Comparison of ENCODE assay signal across 8 cellular contexts in genomic region chr3:48564022-48564421, GRCh38. TPM values are rescaled to one million over a fixed set of nuclear protein-coding genes. Genes with fewer than 3 reads are reported as not detected.
DNase-seq lines count a peak whose midpoint lies in the region; ATAC-seq and TF ChIP-seq lines count a peak whose summit lies in the region.

No MANE protein-coding gene starts in this region.

- peaks cover 40% of the 10 kb centered on the region for H3K4me1 ChIP-seq in IMR-90 (ENCODE audit: control insufficient read depth, insufficient read depth, low read length)

- peak overlapping the region; percentile 62 to 91 for H4K8ac ChIP-seq in IMR-90 (ENCODE audit: low read depth in 2 of 2, low read length in 2 of 2)

- no peaks in the 10 kb centered on the region for H3K27me3 ChIP-seq in IMR-90 (ENCODE audit: control insufficient read depth, insufficient read depth, low read length)

- peak overlapping the region; percentile 81 for H2BK15ac ChIP-seq in IMR-90 (ENCODE audit: low read depth, low read length)

- DNase-seq in AG09319 (ENCODE audit: extremely low read depth, low read depth), result peak; percentile 31
- peak; percentile 62 for DNase-seq in IMR-90
- peak; percentile 50 for DNase-seq in amniotic stem cell (lab: John Stamatoyannopoulos, UW)
- DNase-seq in lung microvascular endothelial cell (ENCODE audit: low read depth in 2 of 2), result peak; percentile 80 to 82
- no peak for DNase-seq in NCI-H2227 (lab: John Stamatoyannopoulos, UW; ENCODE audit: unreplicated experiment)
- no peak for DNase-seq in HuH-7 (ENCODE audit: low spot score)

- dilution Hi-C loops in IMR-90 (cut with HindIII; ENCODE audit: low sequenced_read_pairs, unreplicated experiment), result no loop called here

- peak overlapping the region; percentile 85 for H3K4ac ChIP-seq in IMR-90 (ENCODE audit: low read depth, low read length)

- peak overlapping the region; percentile 36; the same call in 1 of the 2 replicates for H3K23ac ChIP-seq in IMR-90 (ENCODE audit: low read depth, low read length)

- in situ Hi-C loops in IMR-90 (cut with MboI; ENCODE audit: low sequenced_read_pairs), result no loop called here

- TF ChIP-seq POLR2A in IMR-90 (IDR thresholded peaks at IDR 0.05; ENCODE audit: low read depth, low read length), result no peak

- 40% methylated on average over 1 of the region's 10 CpGs; no CpG with 5 or more reads in 1 of the 2 experiments for WGBS in IMR-90 (ENCODE audit: extremely low coverage in 2 of 2, insufficient read length in 1 of 2), 2 experiments

- CTCF ChIA-PET in IMR-90 (lab: Yijun Ruan, JAX), result interaction anchor here (0.6 to 0.7 kb wide), 3 partner anchors 71 to 1150 kb away, joined by 3 to 4 read pairs (median 3); partner anchors contain the start of gene SLC26A6

- intact Hi-C loops in IMR-90 (cut with micrococcal nuclease), result no loop called here

- peak overlapping the region; percentile 96 for H2AK5ac ChIP-seq in IMR-90 (ENCODE audit: low read depth, low read length)

- peak overlapping the region; percentile 57 for H4K5ac ChIP-seq in IMR-90 (ENCODE audit: low read depth, low read length)

- H3K4me3 ChIP-seq in IMR-90 (ENCODE audit: insufficient read depth, low read depth, low read length), result no peak overlapping the region

- H3K14ac ChIP-seq in IMR-90 (replicated peaks; ENCODE audit: low read depth, low read length), result peak overlapping the region; percentile 76

- H3K9ac ChIP-seq in IMR-90 (ENCODE audit: low read depth, low read length), result no peak overlapping the region

- no peaks in the 10 kb centered on the region; the same call in 1 of the 2 replicates for H4K20me1 ChIP-seq in IMR-90 (ENCODE audit: insufficient read depth, low read length)

- peak overlapping the region; percentile 17 for H3K18ac ChIP-seq in IMR-90 (ENCODE audit: low read depth, low read length)

- H2BK20ac ChIP-seq in IMR-90 (ENCODE audit: low read depth, low read length), result peak overlapping the region; percentile 79

- peaks cover 14 to 56% of the 10 kb centered on the region in 2 experiments for H3K79me1 ChIP-seq in IMR-90 (ENCODE audit: low read depth in 1 of 2, low read length in 2 of 2)

- no peaks in the 10 kb centered on the region for H3K9me3 ChIP-seq in IMR-90 (ENCODE audit: control insufficient read depth, insufficient read depth, low read length)

- POLR2A ChIA-PET in IMR-90 (lab: Charles Lee; ENCODE audit: unreplicated experiment), result interaction anchor here (0.6 kb wide), 1 partner anchor 404 kb away, joined by 6 read pairs; no protein-coding TSS in a partner anchor

- peak overlapping the region; percentile 47 for H3K27ac ChIP-seq in IMR-90 (ENCODE audit: insufficient read depth, low read length)

- TF ChIP-seq CTCF in AG09319 (IDR thresholded peaks at IDR 0.05; ENCODE audit: low read depth, low read length) (no peak), IMR-90 (conservative IDR thresholded peaks at IDR 0.05; ENCODE audit: low read depth, low read length) (peak; percentile 24; the same call in 1 of the 2 replicates)

- H3K36me3 ChIP-seq in IMR-90 (ENCODE audit: control insufficient read depth, insufficient read depth, low read length), result peaks cover 37% of the 10 kb centered on the region

- H2AFZ ChIP-seq in IMR-90 (replicated peaks; ENCODE audit: low read length, poor library complexity), result peak overlapping the region; percentile 58

- peak overlapping the region; percentile 2; the same call in 1 of the 2 replicates for H3K56ac ChIP-seq in IMR-90 (ENCODE audit: extremely low read depth, insufficient read depth, low read length)

- BruUV-seq in IMR-90 (replicated peaks; lab: Mats Ljungman, UMichigan), result TSS peak; percentile 96

- peak overlapping the region; percentile 97 for H4K91ac ChIP-seq in IMR-90 (ENCODE audit: insufficient read depth, low read depth, low read length)

- H2BK5ac ChIP-seq in IMR-90 (ENCODE audit: low read depth, low read length, poor library complexity, severe bottlenecking), result peak overlapping the region; percentile 78

- H2AK9ac ChIP-seq in IMR-90 (replicated peaks; ENCODE audit: low read depth, low read length, poor library complexity), result peak overlapping the region; percentile 97

- peak overlapping the region; percentile 90 for H2BK120ac ChIP-seq in IMR-90 (ENCODE audit: low read depth, low read length)

- peaks cover 36% of the 10 kb centered on the region for H3K9me1 ChIP-seq in IMR-90 (ENCODE audit: insufficient read depth, low read length)

- 0 out of 2 replicates have a peak, but pooled peaks have one; percentile 25 for TF ChIP-seq RAD21 in IMR-90 (IDR thresholded peaks at IDR 0.05; ENCODE audit: low read length)

- no peak overlapping the region for H3K4me2 ChIP-seq in IMR-90 (ENCODE audit: low read depth, low read length)

- ATAC-seq in IMR-90 (ENCODE audit: low read depth) (peak; percentile 36), GM19324 (IDR thresholded peaks at IDR 0.05; ENCODE audit: low FRiP score, unreplicated experiment) (no peak), HG03378 (IDR thresholded peaks at IDR 0.05; ENCODE audit: unreplicated experiment) (no peak)

TF ChIP-seq in IMR-90, 13 proteins besides CTCF, POLR2A, EP300 and RAD21:
- TF ChIP-seq BHLHE40 (IDR thresholded peaks at IDR 0.05; ENCODE audit: low read depth, low read length) (peak; percentile 71), FOS (IDR thresholded peaks at IDR 0.05; ENCODE audit: low read depth, low read length) (peak; percentile 85), CHD1 (IDR thresholded peaks at IDR 0.05; ENCODE audit: low read depth, low read length) (no peak), SMC3 (IDR thresholded peaks at IDR 0.05; ENCODE audit: low read depth, low read length) (no peak), MXI1 (IDR thresholded peaks at IDR 0.05; ENCODE audit: borderline replicate concordance, low read depth, low read length) (0 out of 2 replicates have a peak, but pooled peaks have one; percentile 16), MAZ (IDR thresholded peaks at IDR 0.05; ENCODE audit: borderline replicate concordance, low read depth, low read length) (peak; percentile 42; the same call in 1 of the 2 replicates)
- TF ChIP-seq, protein P1, sequence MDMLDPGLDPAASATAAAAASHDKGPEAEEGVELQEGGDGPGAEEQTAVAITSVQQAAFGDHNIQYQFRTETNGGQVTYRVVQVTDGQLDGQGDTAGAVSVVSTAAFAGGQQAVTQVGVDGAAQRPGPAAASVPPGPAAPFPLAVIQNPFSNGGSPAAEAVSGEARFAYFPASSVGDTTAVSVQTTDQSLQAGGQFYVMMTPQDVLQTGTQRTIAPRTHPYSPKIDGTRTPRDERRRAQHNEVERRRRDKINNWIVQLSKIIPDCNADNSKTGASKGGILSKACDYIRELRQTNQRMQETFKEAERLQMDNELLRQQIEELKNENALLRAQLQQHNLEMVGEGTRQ (IDR thresholded peaks at IDR 0.05; ENCODE audit: low read depth, low read length), result 0 out of 2 replicates have a peak, but pooled peaks have one; percentile 2

RNA-seq across cellular contexts. Expression of gene UCN2, which starts 0.4 kb away (rescaled TPM):
- total RNA-seq in IMR-90 (2012; rRNA removed) (0.54 and 0.56 TPM in 2 replicates), lung microvascular endothelial cell (not detected in 2 replicates)
- polyA plus RNA-seq in IMR-90 (2012; rRNA removed), result 2.3 and 2.7 TPM in 2 replicates
- polyA plus RNA-seq in IMR-90 (2012; cell fraction: cytosol; rRNA removed), result 0.56 and 1.4 TPM in 2 replicates
- 19.4 and 40.3 TPM in 2 replicates for polyA plus RNA-seq in IMR-90 (2012; cell fraction: nucleus; rRNA removed; ENCODE audit: low replicate concordance)

RNA-seq across cellular contexts. Expression of gene PFKFB4, which starts 7.4 kb away (rescaled TPM):
- total RNA-seq in IMR-90 (2012; rRNA removed) (16.1 and 17.0 TPM in 2 replicates), lung microvascular endothelial cell (0.60 and 1.5 TPM in 2 replicates)
- 14.8 and 16.9 TPM in 2 replicates for polyA plus RNA-seq in IMR-90 (2012; rRNA removed)
- 11.1 and 15.7 TPM in 2 replicates for polyA plus RNA-seq in IMR-90 (2012; cell fraction: cytosol; rRNA removed)
- 53.9 and 57.6 TPM in 2 replicates for polyA plus RNA-seq in IMR-90 (2012; cell fraction: nucleus; rRNA removed; ENCODE audit: low replicate concordance)

RNA-seq across cellular contexts. Expression of gene COL7A1, which starts 31.1 kb away (rescaled TPM):
- total RNA-seq in IMR-90 (2012; rRNA removed) (3.1 and 4.1 TPM in 2 replicates), lung microvascular endothelial cell (under 0.01 and 0.22 TPM in 2 replicates)
- 20.3 and 23.2 TPM in 2 replicates for polyA plus RNA-seq in IMR-90 (2012; rRNA removed)
- polyA plus RNA-seq in IMR-90 (2012; cell fraction: cytosol; rRNA removed), result 13.6 and 14.6 TPM in 2 replicates
- polyA plus RNA-seq in IMR-90 (2012; cell fraction: nucleus; rRNA removed; ENCODE audit: low replicate concordance), result 308 and 435 TPM in 2 replicates

RNA-seq across cellular contexts. Expression of gene UQCRC1, which starts 45.4 kb away (rescaled TPM):
- total RNA-seq in IMR-90 (2012; rRNA removed) (952 and 1,365 TPM in 2 replicates), lung microvascular endothelial cell (187 and 249 TPM in 2 replicates)
- polyA plus RNA-seq in IMR-90 (2012; rRNA removed), result 410 and 474 TPM in 2 replicates
- polyA plus RNA-seq in IMR-90 (2012; cell fraction: cytosol; rRNA removed), result 589 and 721 TPM in 2 replicates
- 253 and 529 TPM in 2 replicates for polyA plus RNA-seq in IMR-90 (2012; cell fraction: nucleus; rRNA removed; ENCODE audit: low replicate concordance)

RNA-seq across cellular contexts. Expression of gene TMEM89, which starts 57.5 kb away (rescaled TPM):
- total RNA-seq in IMR-90 (2012; rRNA removed), result not detected in 2 replicates
- 0.15 TPM in 1 of 2 replicates, not detected in the other for polyA plus RNA-seq in IMR-90 (2012; rRNA removed)
- not detected in 2 replicates for polyA plus RNA-seq in IMR-90 (2012; cell fraction: cytosol; rRNA removed)
- 0.63 and 1.1 TPM in 2 replicates for polyA plus RNA-seq in IMR-90 (2012; cell fraction: nucleus; rRNA removed; ENCODE audit: low replicate concordance)
- not detected in 2 replicates for total RNA-seq in lung microvascular endothelial cell

Comparison
In these comparisons a context has a peak if more than half of its experiments do, and no peak if none do; other contexts are left out.
1. DNase-seq: peak in AG09319 (single experiment), IMR-90 (single experiment), amniotic stem cell (single experiment) and lung microvascular endothelial cell (2 of 2); none in NCI-H2227 (single experiment) and HuH-7 (single experiment).